10 cellular contexts compared by ENCODE assay signal in the genomic region with DNA sequence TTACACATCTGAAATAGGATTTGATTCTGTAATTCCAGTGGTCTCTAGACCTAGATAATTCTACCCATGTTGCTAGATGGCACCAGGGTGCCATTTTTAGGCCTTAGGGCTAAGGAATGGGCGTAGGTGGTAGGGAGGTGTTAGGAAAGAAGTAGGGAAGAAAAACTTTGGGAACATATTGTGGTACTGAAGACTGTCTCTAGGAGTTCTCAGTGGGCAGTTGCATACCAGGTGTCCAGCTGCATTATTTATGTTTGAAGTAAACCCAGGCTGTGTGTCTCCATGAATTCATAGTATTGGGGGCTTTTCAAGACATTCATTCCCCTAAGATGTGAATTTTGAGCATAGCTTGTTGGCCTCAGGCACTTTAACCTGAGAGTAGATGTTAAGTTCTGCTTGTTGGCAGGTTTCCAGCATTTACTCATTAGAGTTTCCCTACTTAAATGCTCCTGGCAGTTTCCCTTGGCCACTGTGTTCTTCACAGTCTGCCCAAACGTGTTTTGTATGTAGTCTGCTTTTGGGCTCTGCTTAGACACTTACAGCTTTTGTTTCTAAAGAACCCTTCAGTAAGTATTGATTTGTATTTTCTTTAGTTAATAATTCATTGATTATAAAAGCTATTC. TPM values are rescaled to one million over a fixed set of nuclear protein-coding genes. Genes with fewer than 3 reads are reported as not detected.
DNase-seq lines count a peak whose midpoint lies in the region; ATAC-seq and FAIRE-seq lines count a peak whose summit lies in the region.
"Had no signal": no experiment of that assay in that cellular context is flagged by ENCODE, and none has a peak within 500 bp of the region (broad histone marks: within the 10 kb centered on the region; RNA-seq: fewer than 3 reads in every experiment).

No MANE protein-coding gene starts in this region.

- peak overlapping the region; percentile 91 for H3K27ac ChIP-seq in SJSA1

- H3K4me1 Mint-ChIP-seq in stimulated activated naive CD8-positive, alpha-beta T cell treated with anti-CD3 and anti-CD28 coated beads, Interleukin-15, amount 100 ng/mL, for 72 hours: no peaks in the 10 kb centered on the region
- H3K4me1 Mint-ChIP-seq: activated naive CD8-positive, alpha-beta T cell treated with anti-CD3 and anti-CD28 coated beads, Interleukin-2, amount 10 ng/mL, durations not matched to agents 7 days and 5 days had no signal

- H3K27me3 ChIP-seq in SJSA1 (replicated peaks): no peaks in the 10 kb centered on the region

- H3K4me1 ChIP-seq in SJSA1 (replicated peaks): peaks cover 35% of the 10 kb centered on the region

- no peak overlapping the region for H3K4me3 ChIP-seq in SJSA1

- ATAC-seq in stimulated activated naive CD8-positive, alpha-beta T cell treated with anti-CD3 and anti-CD28 coated beads, Interleukin-15, amount 100 ng/mL, for 72 hours: no peak

- H3K4me3 Mint-ChIP-seq in stimulated activated naive CD8-positive, alpha-beta T cell treated with anti-CD3 and anti-CD28 coated beads, Interleukin-15, amount 100 ng/mL, for 72 hours: no peak overlapping the region
- H3K4me3 Mint-ChIP-seq: activated naive CD8-positive, alpha-beta T cell treated with anti-CD3 and anti-CD28 coated beads, Interleukin-2, amount 10 ng/mL, durations not matched to agents 7 days and 5 days had no signal

- FAIRE-seq in frontal cortex (lab: Jason Lieb, UNC) (no peak), urothelium cell line (lab: Jason Lieb, UNC) (no peak)

- H3K9me3 Mint-ChIP-seq in stimulated activated naive CD8-positive, alpha-beta T cell treated with anti-CD3 and anti-CD28 coated beads, Interleukin-15, amount 100 ng/mL, for 72 hours: no peaks in the 10 kb centered on the region
- H3K9me3 Mint-ChIP-seq: activated naive CD8-positive, alpha-beta T cell treated with anti-CD3 and anti-CD28 coated beads, Interleukin-2, amount 10 ng/mL, durations not matched to agents 7 days and 5 days had no signal

- no peaks in the 10 kb centered on the region for H3K27me3 Mint-ChIP-seq in stimulated activated naive CD8-positive, alpha-beta T cell treated with anti-CD3 and anti-CD28 coated beads, Interleukin-15, amount 100 ng/mL, for 72 hours
- H3K27me3 Mint-ChIP-seq: activated naive CD8-positive, alpha-beta T cell treated with anti-CD3 and anti-CD28 coated beads, Interleukin-2, amount 10 ng/mL, durations not matched to agents 7 days and 5 days had no signal

- peak; percentile 6 for DNase-seq in SIG-M5 treated with dmso at 0.1 percent for 504 hours (lab: John Stamatoyannopoulos, UW; ENCODE audit: unreplicated experiment)
- DNase-seq in SIG-M5 (lab: John Stamatoyannopoulos, UW): no peak
- DNase-seq in SJSA1 (ENCODE audit: low read depth in 1 of 2, low spot score in 2 of 2): peak in 1 of 2 experiments; percentile 46
- DNase-seq in frontal cortex (ENCODE audit: low spot score in 2 of 2): peak; percentile 22 to 25
- DNase-seq in urothelium cell line (ENCODE audit: low spot score): peak; percentile 6
- no peak for DNase-seq in NK-92 (lab: John Stamatoyannopoulos, UW; ENCODE audit: unreplicated experiment)
- no peak for DNase-seq in stimulated activated naive CD8-positive, alpha-beta T cell treated with anti-CD3 and anti-CD28 coated beads, Interleukin-15, amount 100 ng/mL, for 72 hours
- DNase-seq in OCI-M1 (lab: John Stamatoyannopoulos, UW): no peak
- DNase-seq: activated naive CD8-positive, alpha-beta T cell treated with anti-CD3 and anti-CD28 coated beads, Interleukin-2, amount 10 ng/mL, durations not matched to agents 7 days and 5 days; mesendoderm had no signal

- H3K36me3 ChIP-seq in SJSA1: no peaks in the 10 kb centered on the region; the same call in 1 of the 2 replicates

- no peak overlapping the region for H3K27ac Mint-ChIP-seq in stimulated activated naive CD8-positive, alpha-beta T cell treated with anti-CD3 and anti-CD28 coated beads, Interleukin-15, amount 100 ng/mL, for 72 hours
- H3K27ac Mint-ChIP-seq: activated naive CD8-positive, alpha-beta T cell treated with anti-CD3 and anti-CD28 coated beads, Interleukin-2, amount 10 ng/mL, durations not matched to agents 7 days and 5 days had no signal

- no peaks in the 10 kb centered on the region for H3K9me3 ChIP-seq in SJSA1 (replicated peaks)

RNA-seq across cellular contexts. Expression of a gene that starts 31.5 kb away (rescaled TPM):
- 365 and 382 TPM in 2 replicates for total RNA-seq in SJSA1 (2014; rRNA removed; shearing (Covaris generic))
- total RNA-seq in frontal cortex: 297 TPM

RNA-seq across cellular contexts. Expression of a gene that starts 57.0 kb away (rescaled TPM):
- total RNA-seq in SJSA1 (2014; rRNA removed; shearing (Covaris generic)): not detected in 2 replicates
- not detected for total RNA-seq in frontal cortex
- total RNA-seq: activated naive CD8-positive, alpha-beta T cell treated with anti-CD3 and anti-CD28 coated beads, Interleukin-2, amount 10 ng/mL, durations not matched to agents 7 days and 5 days had no signal

Comparison
In these comparisons a context has a peak if more than half of its experiments do, and no peak if none do; other contexts are left out.
1. DNase-seq: peak in SIG-M5 treated with dmso at 0.1 percent for 504 hours (single experiment), frontal cortex (2 of 2) and urothelium cell line (single experiment); none in SIG-M5 (single experiment), NK-92 (single experiment), stimulated activated naive CD8-positive, alpha-beta T cell treated with anti-CD3 and anti-CD28 coated beads, Interleukin-15, amount 100 ng/mL, for 72 hours (0 of 2) and OCI-M1 (single experiment).